8 cellular contexts compared by ENCODE assay signal in the genomic region with DNA sequence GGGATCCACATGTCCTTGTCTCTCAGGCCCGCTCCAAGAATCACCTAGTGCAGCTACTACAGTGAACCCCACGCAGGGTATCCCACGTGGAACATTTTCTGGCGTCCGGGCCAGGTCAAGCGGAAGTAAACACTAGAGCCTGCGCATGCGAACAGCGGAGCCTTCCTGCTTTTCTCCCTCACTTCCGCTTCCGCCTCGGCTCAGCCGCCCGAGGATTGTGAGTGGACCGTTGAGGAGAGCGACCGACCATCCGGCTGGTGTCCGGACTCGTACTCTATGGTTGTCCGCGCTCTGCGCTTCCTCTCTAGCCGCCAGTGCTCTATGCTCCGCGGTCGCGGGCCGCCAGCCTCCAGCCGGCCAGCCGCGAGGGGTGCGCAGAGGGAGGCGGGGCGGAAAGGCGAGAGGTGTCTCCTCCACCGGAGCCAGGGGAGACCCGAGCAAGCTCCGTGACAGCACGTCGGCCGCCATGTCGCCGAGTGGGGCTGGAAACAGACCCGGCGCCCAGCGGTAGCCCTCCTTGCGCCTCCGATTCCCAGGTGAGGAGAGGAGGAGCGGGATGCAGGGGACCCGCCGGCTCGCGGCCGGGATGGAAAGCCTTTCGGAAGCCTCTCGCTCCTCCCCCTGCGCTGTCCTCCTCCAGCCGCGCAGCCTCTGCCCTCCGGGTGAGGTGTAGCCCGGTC.
A peak's percentile ranks its signal among the peaks of the same experiment; 100 is the strongest.
DNase-seq lines count a peak whose midpoint lies in the region; ATAC-seq lines count a peak whose summit lies in the region.

A gene with protein sequence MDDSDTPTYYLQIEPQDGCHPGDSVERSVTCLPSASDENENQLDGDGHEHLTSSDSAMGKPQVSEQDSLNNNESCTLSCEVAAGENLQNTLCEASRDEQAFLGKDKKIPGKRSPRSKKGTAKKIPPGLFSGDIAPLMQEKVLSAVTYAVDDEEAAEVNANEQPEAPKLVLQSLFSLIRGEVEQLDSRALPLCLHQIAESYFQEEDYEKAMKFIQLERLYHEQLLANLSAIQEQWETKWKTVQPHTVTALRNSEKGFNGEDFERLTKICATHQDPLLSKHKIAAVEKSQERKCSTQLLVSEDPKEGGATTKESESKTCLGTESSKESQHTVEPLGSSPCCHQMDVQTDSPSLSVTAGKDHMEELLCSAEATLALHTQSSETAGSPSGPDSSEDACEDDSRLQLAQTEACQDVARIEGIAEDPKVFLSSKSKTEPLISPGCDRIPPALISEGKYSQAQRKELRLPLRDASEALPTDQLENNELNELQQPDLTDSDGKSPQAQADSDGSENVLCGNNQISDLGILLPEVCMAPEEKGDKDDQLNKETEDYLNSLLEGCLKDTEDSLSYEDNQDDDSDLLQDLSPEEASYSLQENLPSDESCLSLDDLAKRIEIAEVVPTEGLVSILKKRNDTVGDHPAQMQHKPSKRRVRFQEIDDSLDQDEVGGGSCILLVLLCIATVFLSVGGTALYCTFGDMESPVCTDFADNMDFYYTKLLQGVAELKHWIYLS (plus strand): TSS at position 329 of the 680 bp plus-strand sequence. CDS start 25,107 bp downstream, outside the sequence.
A gene with protein sequence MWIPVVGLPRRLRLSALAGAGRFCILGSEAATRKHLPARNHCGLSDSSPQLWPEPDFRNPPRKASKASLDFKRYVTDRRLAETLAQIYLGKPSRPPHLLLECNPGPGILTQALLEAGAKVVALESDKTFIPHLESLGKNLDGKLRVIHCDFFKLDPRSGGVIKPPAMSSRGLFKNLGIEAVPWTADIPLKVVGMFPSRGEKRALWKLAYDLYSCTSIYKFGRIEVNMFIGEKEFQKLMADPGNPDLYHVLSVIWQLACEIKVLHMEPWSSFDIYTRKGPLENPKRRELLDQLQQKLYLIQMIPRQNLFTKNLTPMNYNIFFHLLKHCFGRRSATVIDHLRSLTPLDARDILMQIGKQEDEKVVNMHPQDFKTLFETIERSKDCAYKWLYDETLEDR (minus strand): TSS at position 134 of the 680 bp plus-strand sequence. CDS start 123 bp downstream, at position 11.

- DNase-seq in NCI-H526 treated with DMSO at 0.1 percent for 48 hours (lab: John Stamatoyannopoulos, UW) (peak; percentile 93), dedifferentiated amniotic fluid mesenchymal stem cell (ENCODE audit: extremely low spot score) (peak; percentile 99), left kidney (ENCODE audit: low read depth, low spot score) (peak; percentile 100)
- DNase-seq in activated CD4-positive, alpha-beta T cell treated with anti-CD3 and anti-CD28 coated beads, Interleukin-2, amount 50 U/mL, for 1 hour: peak; percentile 81
- DNase-seq in stimulated activated CD4-positive, alpha-beta T cell treated with anti-CD3 and anti-CD28 coated beads, Interleukin-2, amount 100 ng/mL, for 24 hours: peak; percentile 94 to 95

- H3K4me1 ChIP-seq in BLaER1: peaks cover 59% of the 10 kb centered on the region

- H3K9ac ChIP-seq in BLaER1: peak within 1 kb of the TSS; percentile 95

- peaks cover 31% of the 10 kb centered on the region; the same call in 1 of the 2 replicates for H4K20me1 ChIP-seq in BLaER1

- peak within 1 kb of the TSS; percentile 89 for H3K27ac ChIP-seq in BLaER1

- peak within 1 kb of the TSS; percentile 99 for H3K4me3 ChIP-seq in BLaER1

- H3K27me3 ChIP-seq in BLaER1: no peaks in the 10 kb centered on the region

- ATAC-seq in GM19324 (IDR thresholded peaks at IDR 0.05; ENCODE audit: low FRiP score, unreplicated experiment): peak; percentile 98
- peak; percentile 94 for ATAC-seq in HG03469 (IDR thresholded peaks at IDR 0.05; ENCODE audit: unreplicated experiment)

- H3K9me3 ChIP-seq in BLaER1: no peaks in the 10 kb centered on the region

- H3K36me3 ChIP-seq in BLaER1: peaks cover 18% of the 10 kb centered on the region

- H3K4me2 ChIP-seq in BLaER1: peak within 1 kb of the TSS; percentile 97

Comparison
In these comparisons a context has a peak if more than half of its experiments do, and no peak if none do; other contexts are left out.
1. Peak in every context shown above with its lines: DNase-seq, ATAC-seq, H3K4me3 ChIP-seq and H3K27ac ChIP-seq.